10 cellular contexts compared by ENCODE assay signal in genomic region chr18:55419939-55420664, GRCh38.
DNase-seq lines count a peak whose midpoint lies in the region; ATAC-seq and TF ChIP-seq lines count a peak whose summit lies in the region.
"Had no signal": no experiment of that assay in that cellular context is flagged by ENCODE, and none has a peak within 500 bp of the region (broad histone marks: within the 10 kb centered on the region; RNA-seq: fewer than 3 reads in every experiment).

No MANE protein-coding gene starts in this region.

- no peak overlapping the region for H3K9ac ChIP-seq in parathyroid adenoma

- H2AFZ ChIP-seq in parathyroid adenoma, result peak overlapping the region; percentile 9

- H3K27me3 ChIP-seq in parathyroid adenoma (ENCODE audit: control insufficient read depth, insufficient read depth, low read length), result no peaks in the 10 kb centered on the region
- H3K27me3 ChIP-seq: neutrophil had no signal

- peak overlapping the region; percentile 51 for H3K4me2 ChIP-seq in parathyroid adenoma (ENCODE audit: low read length)

- no peaks in the 10 kb centered on the region for H3K79me2 ChIP-seq in parathyroid adenoma

- ATAC-seq in GM18498 (IDR thresholded peaks at IDR 0.05; ENCODE audit: unreplicated experiment) (peak; percentile 12), HG03066 (IDR thresholded peaks at IDR 0.05; ENCODE audit: low read depth, unreplicated experiment) (peak; percentile 24), HG02970 (IDR thresholded peaks at IDR 0.05; ENCODE audit: low FRiP score, unreplicated experiment) (no peak), GM21529 (IDR thresholded peaks at IDR 0.05; ENCODE audit: unreplicated experiment) (no peak)

- peaks cover 4% of the 10 kb centered on the region for H3K4me1 ChIP-seq in parathyroid adenoma

- H3K4me3 ChIP-seq in parathyroid adenoma (ENCODE audit: low read depth, low read length), result no peak overlapping the region

- no peaks in the 10 kb centered on the region for H3K36me3 ChIP-seq in parathyroid adenoma (ENCODE audit: control insufficient read depth, insufficient read depth, low read length)
- H3K36me3 ChIP-seq: neutrophil had no signal

- peak overlapping the region; percentile 67 for H3K27ac ChIP-seq in parathyroid adenoma
- H3K27ac ChIP-seq: neutrophil, VCaP had no signal

- no peaks in the 10 kb centered on the region for H3K9me3 ChIP-seq in parathyroid adenoma (ENCODE audit: control insufficient read depth, low read length)
- H3K9me3 ChIP-seq: neutrophil had no signal

- TF ChIP-seq CTCF in parathyroid adenoma (IDR thresholded peaks at IDR 0.05), result no peak

- DNase-seq in dermis microvascular lymphatic vessel endothelial cell (ENCODE audit: low read depth in 2 of 2) (peak; percentile 52 to 67), NCI-H526 treated with DMSO at 0.1 percent for 48 hours (lab: John Stamatoyannopoulos, UW) (no peak)
- no peak for DNase-seq in activated naive CD4-positive, alpha-beta T cell treated with anti-CD3 and anti-CD28 coated beads, Interleukin-2, amount 50 U/mL, for 16 hours

Comparison
In these comparisons a context has a peak if more than half of its experiments do, and no peak if none do; other contexts are left out.
1. ATAC-seq: peak in GM18498 (single experiment) and HG03066 (single experiment); none in HG02970 (single experiment) and GM21529 (single experiment).
2. DNase-seq: peak in dermis microvascular lymphatic vessel endothelial cell (2 of 2); none in activated naive CD4-positive, alpha-beta T cell treated with anti-CD3 and anti-CD28 coated beads, Interleukin-2, amount 50 U/mL, for 16 hours (single experiment) and NCI-H526 treated with DMSO at 0.1 percent for 48 hours (single experiment).